In genomic region chr17:72107100-72107499, GRCh38 we compare ENCODE assay signal across 26 cellular contexts. TPM values are rescaled to one million over a fixed set of nuclear protein-coding genes. Genes with fewer than 3 reads are reported as not detected.
DNase-seq lines count a peak whose midpoint lies in the region; ATAC-seq and TF ChIP-seq lines count a peak whose summit lies in the region.
"Had no signal": no experiment of that assay in that cellular context is flagged by ENCODE, and none has a peak within 500 bp of the region (broad histone marks: within the 10 kb centered on the region; RNA-seq: fewer than 3 reads in every experiment).

No MANE protein-coding gene starts in this region.

- DNase-seq in WTC11 (ENCODE audit: low spot score), result no peak
- no peak for DNase-seq in neural crest cell (ENCODE audit: low read depth, low spot score)
- DNase-seq in testis, result no peak
- DNase-seq in glomerular visceral epithelial cell (ENCODE audit: extremely low spot score), result no peak
- DNase-seq in Peyer's patch, result no peak
- DNase-seq in NCI-H1436 treated with DMSO at 0.1 percent for 48 hours (lab: John Stamatoyannopoulos, UW), result no peak
- DNase-seq: CD8-positive, alpha-beta T cell; DMS 273 treated with DMSO at 0.1 percent for 48 hours; DMS79; EL; GDM1; Karpas-422; MV-4-11; NCI-H1105; NCI-H1694 treated with DMSO at 0.1 percent for 48 hours; NCI-H2081; NCI-H2227 treated with DMSO at 0.1 percent for 48 hours; NCI-H526 treated with DMSO at 0.1 percent for 48 hours; PC-9; Right ventricle myocardium superior; RPMI8226 had no signal

- TF ChIP-seq POLR2A in testis (IDR thresholded peaks at IDR 0.05), result no peak
- no peak for TF ChIP-seq POLR2A in Peyer's patch (IDR thresholded peaks at IDR 0.05)

- no peak for TF ChIP-seq CTCF in WTC11 (IDR thresholded peaks at IDR 0.05)
- no peak for TF ChIP-seq CTCF in brain (conservative IDR thresholded peaks at IDR 0.05)
- TF ChIP-seq CTCF in neural crest cell (conservative IDR thresholded peaks at IDR 0.05), result no peak
- TF ChIP-seq CTCF in testis (IDR thresholded peaks at IDR 0.05), result no peak
- no peak for TF ChIP-seq CTCF in Peyer's patch (IDR thresholded peaks at IDR 0.05)

- no peaks in the 10 kb centered on the region for H3K9me3 ChIP-seq in testis
- no peaks in the 10 kb centered on the region for H3K9me3 ChIP-seq in Peyer's patch

- H3K27me3 Mint-ChIP-seq in WTC11 (ENCODE audit: low read depth), result peaks cover 12% of the 10 kb centered on the region; the same call in 1 of the 2 replicates
- no peaks in the 10 kb centered on the region for H3K27me3 Mint-ChIP-seq in brain
- H3K27me3 Mint-ChIP-seq in neural crest cell (ENCODE audit: low read depth), result no peaks in the 10 kb centered on the region

- CTCF ChIA-PET in WTC11 (lab: Charles Lee), result interaction anchor here (0.9 to 1.5 kb wide), 3 partner anchors 14 to 324 kb away, joined by 3 to 4 read pairs (median 3); partner anchors contain the start of gene SOX9

- H3K4me3 ChIP-seq in testis, result no peak overlapping the region
- no peak overlapping the region for H3K4me3 ChIP-seq in Peyer's patch
- H3K4me3 ChIP-seq: GM12878, PC-9 had no signal

- peak; percentile 33 for ATAC-seq in WTC11
- ATAC-seq: CD8-positive, alpha-beta T cell; GM12878 had no signal

- WGBS in testis, 2 donors, result 48 to 56% methylated on average over 5 of the region's 5 CpGs

- H3K36me3 ChIP-seq in testis (ENCODE audit: low read depth, missing control alignments), result no peaks in the 10 kb centered on the region
- no peaks in the 10 kb centered on the region for H3K36me3 ChIP-seq in Peyer's patch

- H3K36me3 Mint-ChIP-seq in WTC11, result no peaks in the 10 kb centered on the region
- H3K36me3 Mint-ChIP-seq in brain, result no peaks in the 10 kb centered on the region
- H3K36me3 Mint-ChIP-seq in neural crest cell (ENCODE audit: low read depth), result no peaks in the 10 kb centered on the region
- H3K36me3 Mint-ChIP-seq: CD8-positive, alpha-beta T cell had no signal

- H3K4me1 ChIP-seq in testis, result peaks cover 24% of the 10 kb centered on the region
- no peaks in the 10 kb centered on the region for H3K4me1 ChIP-seq in Peyer's patch

- H3K9me3 Mint-ChIP-seq in WTC11, result no peaks in the 10 kb centered on the region
- peaks cover 0 to 11% (median 4%) of the 10 kb centered on the region in 5 experiments for H3K9me3 Mint-ChIP-seq in brain
- peaks cover 3% of the 10 kb centered on the region for H3K9me3 Mint-ChIP-seq in neural crest cell
- H3K9me3 Mint-ChIP-seq: CD8-positive, alpha-beta T cell had no signal

- H3K4me3 Mint-ChIP-seq in WTC11, result no peak overlapping the region
- peak overlapping the region in 2 of 5 experiments; percentile 12 to 24 for H3K4me3 Mint-ChIP-seq in brain
- H3K4me3 Mint-ChIP-seq in neural crest cell, result no peak overlapping the region
- H3K4me3 Mint-ChIP-seq: B cell; CD8-positive, alpha-beta T cell had no signal

- H3K27ac Mint-ChIP-seq in WTC11 (no peak overlapping the region), brain (peak overlapping the region in 4 of 5 experiments; percentile 36 to 85 (median 46)), neural crest cell (ENCODE audit: unreplicated experiment) (peak overlapping the region; percentile 70)
- H3K27ac Mint-ChIP-seq: B cell; CD8-positive, alpha-beta T cell had no signal

- intact Hi-C loops in testis (cut with DNase I; ENCODE audit: low total_unique reads), result no loop called here

- POLR2A ChIA-PET in WTC11 (lab: Charles Lee), result interaction anchor here (0.7 kb wide), 1 partner anchor 14 kb away, joined by 3 read pairs; the partner anchor contains the start of gene SOX9

- H3K4me1 Mint-ChIP-seq in WTC11, result peaks cover 66% of the 10 kb centered on the region
- H3K4me1 Mint-ChIP-seq in brain, result peaks cover 44% of the 10 kb centered on the region
- peaks cover 47% of the 10 kb centered on the region for H3K4me1 Mint-ChIP-seq in neural crest cell
- H3K4me1 Mint-ChIP-seq: B cell had no signal

- H3K27ac ChIP-seq in testis (peak overlapping the region; percentile 24 to 44), Peyer's patch (no peak overlapping the region)
- H3K27ac ChIP-seq: C4-2B, HL-60, PC-9 had no signal

- H3K27me3 ChIP-seq in testis (no peaks in the 10 kb centered on the region), Peyer's patch (no peaks in the 10 kb centered on the region)

TF ChIP-seq in WTC11, 78 proteins besides CTCF, POLR2A, EP300 and RAD21:
- TF ChIP-seq ZNF423 (CRISPR knock-in tag; IDR thresholded peaks at IDR 0.05) (peak; percentile 55), ZNF317 (CRISPR knock-in tag; IDR thresholded peaks at IDR 0.05; ENCODE audit: borderline replicate concordance, low read depth) (no peak)

RNA-seq across cellular contexts. Expression of gene SOX9, which starts 13.7 kb away (rescaled TPM):
- total RNA-seq in WTC11 (2021) (8.1 to 9.0 TPM (median 8.9 TPM) in 3 replicates), neural crest cell (36.8 and 36.9 TPM in 2 replicates), testis (100 to 1,000 TPM; 166 to 240 TPM), Peyer's patch (10 to 100 TPM; 16.1 to 40.0 (median 33.1) TPM)
- polyA plus RNA-seq in brain (ENCODE audit: insufficient read depth, low read depth, low replicate concordance) (35.4 TPM), testis (ENCODE audit: insufficient read depth, low read depth, low replicate concordance) (80.0 TPM)
- total RNA-seq: B cell; CD8-positive, alpha-beta T cell had no signal

Comparison
In these comparisons a context has a peak if more than half of its experiments do, and no peak if none do; other contexts are left out.
1. H3K27ac ChIP-seq: peak in testis (2 of 2); none in Peyer's patch (0 of 4).